Comparison of ENCODE assay signal across 1 cellular context in genomic region chr3:14507345-14507741, GRCh38.
TF ChIP-seq lines count a peak whose summit lies in the region.

No MANE protein-coding gene starts in this region.

TF ChIP-seq in GM12878, 131 proteins besides CTCF, POLR2A, EP300 and RAD21:
- TF ChIP-seq FOXK2 (IDR thresholded peaks at IDR 0.05), result no peak
- TF ChIP-seq E2F4 (IDR thresholded peaks at IDR 0.05; ENCODE audit: low read depth, low read length), result no peak
- TF ChIP-seq LARP7 (IDR thresholded peaks at IDR 0.05), result no peak
- no peak for TF ChIP-seq YY1 (IDR thresholded peaks at IDR 0.05; ENCODE audit: low read depth, low read length)
- no peak for TF ChIP-seq CHD1 (IDR thresholded peaks at IDR 0.05; ENCODE audit: low read depth, low read length)
- TF ChIP-seq BACH1 (IDR thresholded peaks at IDR 0.05; ENCODE audit: borderline replicate concordance), result no peak
- TF ChIP-seq CEBPB (IDR thresholded peaks at IDR 0.05; ENCODE audit: borderline replicate concordance in 1 of 2, low read depth in 2 of 2, low read length in 2 of 2), result no peak
- no peak for TF ChIP-seq SMARCA5 (IDR thresholded peaks at IDR 0.05)
- no peak for TF ChIP-seq ZNF24 (IDR thresholded peaks at IDR 0.05)
- TF ChIP-seq SMAD1 (IDR thresholded peaks at IDR 0.05; ENCODE audit: low read depth, partially characterized antibody), result no peak
- TF ChIP-seq ASH2L (IDR thresholded peaks at IDR 0.05; ENCODE audit: borderline replicate concordance, low read depth), result no peak
- TF ChIP-seq MYB (IDR thresholded peaks at IDR 0.05; ENCODE audit: borderline replicate concordance, low read depth, low read length), result no peak
- TF ChIP-seq MEF2A (IDR thresholded peaks at IDR 0.05; ENCODE audit: insufficient read depth, low read depth, low read length), result no peak
